7 cellular contexts compared by ENCODE assay signal in genomic region chr4:75180790-75181776, GRCh38.
DNase-seq lines count a peak whose midpoint lies in the region; ATAC-seq and TF ChIP-seq lines count a peak whose summit lies in the region.

No MANE protein-coding gene starts in this region.

- 2% methylated on average over 7 of the region's 10 CpGs for WGBS in SK-N-SH (ENCODE audit: low lambda C conversion rate)

- peak overlapping the region; percentile 82 for H2AFZ ChIP-seq in SK-N-SH (ENCODE audit: low read depth)

- no peak overlapping the region for H3K27ac ChIP-seq in SK-N-SH (ENCODE audit: low read depth in 2 of 2, low read length in 1 of 2)
- no peak overlapping the region for H3K27ac ChIP-seq in gastrocnemius medialis

- H3K4me1 ChIP-seq in SK-N-SH (ENCODE audit: control insufficient read depth in 1 of 2, insufficient read depth in 2 of 2, low read depth in 1 of 2, low read length in 1 of 2) (no peaks in the 10 kb centered on the region), gastrocnemius medialis (no peaks in the 10 kb centered on the region)

- H3K27ac Mint-ChIP-seq in natural killer cell, result no peak overlapping the region

- no peaks in the 10 kb centered on the region for H3K27me3 ChIP-seq in SK-N-SH (ENCODE audit: insufficient read depth)
- H3K27me3 ChIP-seq in gastrocnemius medialis, result no peaks in the 10 kb centered on the region

- TF ChIP-seq POLR2A in gastrocnemius medialis (IDR thresholded peaks at IDR 0.05), result no peak

- DNase-seq in SK-N-SH (no peak), ureter (ENCODE audit: low spot score) (peak; percentile 46), NOMO-1 treated with dmso at 0.1 percent for 144 hours (lab: John Stamatoyannopoulos, UW; ENCODE audit: unreplicated experiment) (no peak), natural killer cell (no peak), gastrocnemius medialis (no peak)

- H3K27me3 Mint-ChIP-seq in natural killer cell (ENCODE audit: low read depth in 2 of 2), result no peaks in the 10 kb centered on the region

- H3K9ac ChIP-seq in SK-N-SH, result 0 out of 2 replicates have a peak overlapping the region, but pooled peaks have one; percentile 18

- H4K20me1 ChIP-seq in SK-N-SH (ENCODE audit: insufficient read depth), result no peaks in the 10 kb centered on the region

- CTCF ChIA-PET in SK-N-SH (lab: Yijun Ruan, JAX), result no interaction called here

- TF ChIP-seq CTCF in SK-N-SH (IDR thresholded peaks at IDR 0.05) (no peak), natural killer cell (IDR thresholded peaks at IDR 0.05) (no peak), gastrocnemius medialis (IDR thresholded peaks at IDR 0.05 in 4 of 5, conservative IDR thresholded peaks at IDR 0.05 in 1 of 5) (no peak)

- H3K4me2 ChIP-seq in SK-N-SH, result peak overlapping the region; percentile 70

- H3K4me3 ChIP-seq in SK-N-SH (ENCODE audit: low read depth in 2 of 2, low read length in 1 of 2) (peak overlapping the region; percentile 24 to 49; a peak in 3 of 4 replicates), gastrocnemius medialis (no peak overlapping the region)

- H3K9me3 ChIP-seq in SK-N-SH (no peaks in the 10 kb centered on the region), gastrocnemius medialis (no peaks in the 10 kb centered on the region)

- no peak for TF ChIP-seq RAD21 in SK-N-SH (IDR thresholded peaks at IDR 0.05; ENCODE audit: low read length)

- ATAC-seq in GM19351 (IDR thresholded peaks at IDR 0.05; ENCODE audit: unreplicated experiment) (peak; percentile 89), HG03103 (IDR thresholded peaks at IDR 0.05; ENCODE audit: low read depth, unreplicated experiment) (peak; percentile 86), natural killer cell (no peak), gastrocnemius medialis (no peak)

- H3F3A ChIP-seq in SK-N-SH (replicated peaks; ENCODE audit: insufficient read depth), result no peaks in the 10 kb centered on the region

- no peaks in the 10 kb centered on the region for H3K4me1 Mint-ChIP-seq in natural killer cell

- no peaks in the 10 kb centered on the region for H3K9me2 ChIP-seq in SK-N-SH

- no peak for TF ChIP-seq EP300 in SK-N-SH (IDR thresholded peaks at IDR 0.05; ENCODE audit: borderline replicate concordance in 1 of 2, low read depth in 1 of 2, low read length in 1 of 2)

- H3K4me3 Mint-ChIP-seq in natural killer cell, result no peak overlapping the region

- peaks cover 7 to 11% of the 10 kb centered on the region in 2 donors for H3K9me3 Mint-ChIP-seq in natural killer cell

- H3K79me2 ChIP-seq in SK-N-SH (ENCODE audit: insufficient read depth), result no peaks in the 10 kb centered on the region

- POLR2A ChIA-PET in SK-N-SH (lab: Yijun Ruan, JAX), result no interaction called here

- H3K36me3 ChIP-seq in SK-N-SH (replicated peaks in 1 of 2; ENCODE audit: control insufficient read depth in 1 of 2, insufficient read depth in 2 of 2, low read length in 1 of 2) (no peaks in the 10 kb centered on the region), gastrocnemius medialis (no peaks in the 10 kb centered on the region)

- no peaks in the 10 kb centered on the region for H3K36me3 Mint-ChIP-seq in natural killer cell

- intact Hi-C loops in natural killer cell (cut with micrococcal nuclease), result no loop called here
- intact Hi-C loops in gastrocnemius medialis (cut with DNase I; ENCODE audit: low total_unique reads), result no loop called here

- in situ Hi-C loops in gastrocnemius medialis (cut with MboI; ENCODE audit: low sequenced_read_pairs in 4 of 4), result no loop called here

TF ChIP-seq in SK-N-SH, 30 proteins besides CTCF, POLR2A, EP300 and RAD21:
- TF ChIP-seq TAF1 (IDR thresholded peaks at IDR 0.05; ENCODE audit: borderline replicate concordance, low read depth, low read length), result no peak
- TF ChIP-seq, protein P1, sequence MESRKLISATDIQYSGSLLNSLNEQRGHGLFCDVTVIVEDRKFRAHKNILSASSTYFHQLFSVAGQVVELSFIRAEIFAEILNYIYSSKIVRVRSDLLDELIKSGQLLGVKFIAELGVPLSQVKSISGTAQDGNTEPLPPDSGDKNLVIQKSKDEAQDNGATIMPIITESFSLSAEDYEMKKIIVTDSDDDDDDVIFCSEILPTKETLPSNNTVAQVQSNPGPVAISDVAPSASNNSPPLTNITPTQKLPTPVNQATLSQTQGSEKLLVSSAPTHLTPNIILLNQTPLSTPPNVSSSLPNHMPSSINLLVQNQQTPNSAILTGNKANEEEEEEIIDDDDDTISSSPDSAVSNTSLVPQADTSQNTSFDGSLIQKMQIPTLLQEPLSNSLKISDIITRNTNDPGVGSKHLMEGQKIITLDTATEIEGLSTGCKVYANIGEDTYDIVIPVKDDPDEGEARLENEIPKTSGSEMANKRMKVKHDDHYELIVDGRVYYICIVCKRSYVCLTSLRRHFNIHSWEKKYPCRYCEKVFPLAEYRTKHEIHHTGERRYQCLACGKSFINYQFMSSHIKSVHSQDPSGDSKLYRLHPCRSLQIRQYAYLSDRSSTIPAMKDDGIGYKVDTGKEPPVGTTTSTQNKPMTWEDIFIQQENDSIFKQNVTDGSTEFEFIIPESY (IDR thresholded peaks at IDR 0.05; ENCODE audit: borderline replicate concordance, low read depth), result no peak
- no peak for TF ChIP-seq PBX3 (IDR thresholded peaks at IDR 0.05)
- no peak for TF ChIP-seq FOSL2 (IDR thresholded peaks at IDR 0.05; ENCODE audit: borderline replicate concordance, low read depth)
- TF ChIP-seq NFIC (IDR thresholded peaks at IDR 0.05; ENCODE audit: borderline replicate concordance), result no peak
- TF ChIP-seq REST (IDR thresholded peaks at IDR 0.05; ENCODE audit: low read depth, low read length), result no peak
- TF ChIP-seq USF1 (IDR thresholded peaks at IDR 0.05; ENCODE audit: borderline replicate concordance, low read depth), result no peak
- TF ChIP-seq SMC3 (IDR thresholded peaks at IDR 0.05; ENCODE audit: low read depth, low read length), result no peak
- TF ChIP-seq GATA2 (CRISPR knock-in tag; IDR thresholded peaks at IDR 0.05), result no peak
- TF ChIP-seq MXI1 (IDR thresholded peaks at IDR 0.05; ENCODE audit: low read depth, low read length), result no peak
- TF ChIP-seq EZH2phosphoT487 (IDR thresholded peaks at IDR 0.05; ENCODE audit: borderline replicate concordance, low read depth), result no peak
- no peak for TF ChIP-seq TEAD4 (IDR thresholded peaks at IDR 0.05; ENCODE audit: borderline replicate concordance, insufficient read depth)
- TF ChIP-seq, protein P2, sequence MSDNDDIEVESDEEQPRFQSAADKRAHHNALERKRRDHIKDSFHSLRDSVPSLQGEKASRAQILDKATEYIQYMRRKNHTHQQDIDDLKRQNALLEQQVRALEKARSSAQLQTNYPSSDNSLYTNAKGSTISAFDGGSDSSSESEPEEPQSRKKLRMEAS (IDR thresholded peaks at IDR 0.05; ENCODE audit: low read depth), result no peak
- TF ChIP-seq, protein P3, sequence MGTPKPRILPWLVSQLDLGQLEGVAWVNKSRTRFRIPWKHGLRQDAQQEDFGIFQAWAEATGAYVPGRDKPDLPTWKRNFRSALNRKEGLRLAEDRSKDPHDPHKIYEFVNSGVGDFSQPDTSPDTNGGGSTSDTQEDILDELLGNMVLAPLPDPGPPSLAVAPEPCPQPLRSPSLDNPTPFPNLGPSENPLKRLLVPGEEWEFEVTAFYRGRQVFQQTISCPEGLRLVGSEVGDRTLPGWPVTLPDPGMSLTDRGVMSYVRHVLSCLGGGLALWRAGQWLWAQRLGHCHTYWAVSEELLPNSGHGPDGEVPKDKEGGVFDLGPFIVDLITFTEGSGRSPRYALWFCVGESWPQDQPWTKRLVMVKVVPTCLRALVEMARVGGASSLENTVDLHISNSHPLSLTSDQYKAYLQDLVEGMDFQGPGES (IDR thresholded peaks at IDR 0.05; ENCODE audit: low read depth, low read length), result no peak
TF ChIP-seq in SK-N-SH: peak in this region for 0.

Comparison
In these comparisons a context has a peak if more than half of its experiments do, and no peak if none do; other contexts are left out.
1. ATAC-seq: peak in GM19351 (single experiment) and HG03103 (single experiment); none in natural killer cell (0 of 3) and gastrocnemius medialis (0 of 2).
2. H3K4me3 ChIP-seq: peak in SK-N-SH (2 of 2); none in gastrocnemius medialis (0 of 4).